1 cellular context compared by ENCODE assay signal in the genomic region with DNA sequence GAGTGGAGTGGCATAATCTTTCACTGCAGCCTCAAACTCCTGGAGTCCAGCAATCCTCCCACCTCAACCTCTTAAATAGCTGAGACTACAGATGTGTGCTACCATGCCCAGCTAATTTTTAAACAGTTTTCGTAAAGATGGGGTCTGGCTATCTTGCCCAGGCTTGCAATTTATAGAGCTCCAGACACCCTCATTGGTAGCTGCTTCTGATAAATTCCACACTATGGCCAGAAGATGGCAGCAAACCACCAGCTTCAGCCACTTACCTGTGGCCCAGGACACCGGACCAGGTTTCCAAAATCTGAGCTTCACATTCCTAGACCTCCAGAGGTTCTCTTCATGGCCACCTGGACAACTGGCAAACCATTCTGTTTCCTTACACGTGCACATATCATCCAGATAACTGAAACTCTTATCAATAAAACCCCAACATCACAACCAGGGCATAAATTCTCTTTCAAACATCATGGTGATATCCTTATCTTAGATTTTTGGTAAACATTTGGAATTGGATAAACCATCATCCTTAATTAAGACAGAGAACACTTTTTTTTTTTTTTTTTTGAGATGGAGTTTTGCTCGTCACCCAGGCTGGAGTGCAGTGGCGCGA.
A peak's percentile ranks its signal among the peaks of the same experiment; 100 is the strongest.
TF ChIP-seq lines count a peak whose summit lies in the region.

No MANE protein-coding gene starts in this region.

TF ChIP-seq in HepG2, 621 proteins besides CTCF, POLR2A, EP300 and RAD21 (continued from another document):
- TF ChIP-seq, protein P1, sequence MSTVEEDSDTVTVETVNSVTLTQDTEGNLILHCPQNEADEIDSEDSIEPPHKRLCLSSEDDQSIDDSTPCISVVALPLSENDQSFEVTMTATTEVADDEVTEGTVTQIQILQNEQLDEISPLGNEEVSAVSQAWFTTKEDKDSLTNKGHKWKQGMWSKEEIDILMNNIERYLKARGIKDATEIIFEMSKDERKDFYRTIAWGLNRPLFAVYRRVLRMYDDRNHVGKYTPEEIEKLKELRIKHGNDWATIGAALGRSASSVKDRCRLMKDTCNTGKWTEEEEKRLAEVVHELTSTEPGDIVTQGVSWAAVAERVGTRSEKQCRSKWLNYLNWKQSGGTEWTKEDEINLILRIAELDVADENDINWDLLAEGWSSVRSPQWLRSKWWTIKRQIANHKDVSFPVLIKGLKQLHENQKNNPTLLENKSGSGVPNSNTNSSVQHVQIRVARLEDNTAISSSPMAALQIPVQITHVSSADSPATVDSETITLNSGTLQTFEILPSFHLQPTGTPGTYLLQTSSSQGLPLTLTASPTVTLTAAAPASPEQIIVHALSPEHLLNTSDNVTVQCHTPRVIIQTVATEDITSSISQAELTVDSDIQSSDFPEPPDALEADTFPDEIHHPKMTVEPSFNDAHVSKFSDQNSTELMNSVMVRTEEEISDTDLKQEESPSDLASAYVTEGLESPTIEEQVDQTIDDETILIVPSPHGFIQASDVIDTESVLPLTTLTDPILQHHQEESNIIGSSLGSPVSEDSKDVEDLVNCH (CRISPR knock-in tag; IDR thresholded peaks at IDR 0.05), result no peak
- TF ChIP-seq, protein P2, sequence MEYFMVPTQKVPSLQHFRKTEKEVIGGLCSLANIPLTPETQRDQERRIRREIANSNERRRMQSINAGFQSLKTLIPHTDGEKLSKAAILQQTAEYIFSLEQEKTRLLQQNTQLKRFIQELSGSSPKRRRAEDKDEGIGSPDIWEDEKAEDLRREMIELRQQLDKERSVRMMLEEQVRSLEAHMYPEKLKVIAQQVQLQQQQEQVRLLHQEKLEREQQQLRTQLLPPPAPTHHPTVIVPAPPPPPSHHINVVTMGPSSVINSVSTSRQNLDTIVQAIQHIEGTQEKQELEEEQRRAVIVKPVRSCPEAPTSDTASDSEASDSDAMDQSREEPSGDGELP (IDR thresholded peaks at IDR 0.05; ENCODE audit: borderline replicate concordance, low read depth), result no peak
- TF ChIP-seq SRSF1 (optimal IDR thresholded peaks at IDR 0.05; ENCODE audit: low read depth, low read length) (no peak), ZNF121 (CRISPR knock-in tag; IDR thresholded peaks at IDR 0.05) (peak; percentile 100), NFRKB (IDR thresholded peaks at IDR 0.05) (no peak), ZMYM4 (CRISPR knock-in tag; IDR thresholded peaks at IDR 0.05) (0 out of 2 replicates have a peak, but pooled peaks have one; percentile 23), ZNF343 (CRISPR knock-in tag; IDR thresholded peaks at IDR 0.05) (no peak), HNRNPL (IDR thresholded peaks at IDR 0.05; ENCODE audit: low read depth, low read length) (no peak), ZNF10 (CRISPR knock-in tag; IDR thresholded peaks at IDR 0.05; ENCODE audit: borderline replicate concordance, low read depth) (no peak), ZFYVE20 (CRISPR knock-in tag; IDR thresholded peaks at IDR 0.05; ENCODE audit: borderline replicate concordance, low read depth) (no peak), KAT7 (CRISPR knock-in tag; IDR thresholded peaks at IDR 0.05; ENCODE audit: borderline replicate concordance) (no peak), MTERF4 (CRISPR knock-in tag; IDR thresholded peaks at IDR 0.05) (0 out of 2 replicates have a peak, but pooled peaks have one; percentile 30), AHR (CRISPR knock-in tag; IDR thresholded peaks at IDR 0.05) (no peak), ZFP62 (CRISPR knock-in tag; IDR thresholded peaks at IDR 0.05) (no peak), POLR2AphosphoS2 (IDR thresholded peaks at IDR 0.05; ENCODE audit: low read depth, low read length) (0 out of 2 replicates have a peak, but pooled peaks have one; percentile 39), ZNF788 (CRISPR knock-in tag; IDR thresholded peaks at IDR 0.05; ENCODE audit: borderline replicate concordance) (no peak), FOXP1 (IDR thresholded peaks at IDR 0.05) (no peak), FOXP1 (CRISPR knock-in tag; IDR thresholded peaks at IDR 0.05) (no peak), NFYB (CRISPR knock-in tag; IDR thresholded peaks at IDR 0.05) (0 out of 2 replicates have a peak, but pooled peaks have one; percentile 13), IRF2 (CRISPR knock-in tag; IDR thresholded peaks at IDR 0.05) (no peak), TEAD3 (CRISPR knock-in tag; optimal IDR thresholded peaks at IDR 0.05; ENCODE audit: borderline replicate concordance) (peak; percentile 78), MTF1 (CRISPR knock-in tag; IDR thresholded peaks at IDR 0.05) (no peak), JDP2 (CRISPR knock-in tag; IDR thresholded peaks at IDR 0.05; ENCODE audit: borderline replicate concordance) (no peak), KAT8 (CRISPR knock-in tag; IDR thresholded peaks at IDR 0.05) (0 out of 2 replicates have a peak, but pooled peaks have one; percentile 17), POLR2G (IDR thresholded peaks at IDR 0.05; ENCODE audit: low read depth, low read length) (peak; percentile 68)
- TF ChIP-seq, protein P3, sequence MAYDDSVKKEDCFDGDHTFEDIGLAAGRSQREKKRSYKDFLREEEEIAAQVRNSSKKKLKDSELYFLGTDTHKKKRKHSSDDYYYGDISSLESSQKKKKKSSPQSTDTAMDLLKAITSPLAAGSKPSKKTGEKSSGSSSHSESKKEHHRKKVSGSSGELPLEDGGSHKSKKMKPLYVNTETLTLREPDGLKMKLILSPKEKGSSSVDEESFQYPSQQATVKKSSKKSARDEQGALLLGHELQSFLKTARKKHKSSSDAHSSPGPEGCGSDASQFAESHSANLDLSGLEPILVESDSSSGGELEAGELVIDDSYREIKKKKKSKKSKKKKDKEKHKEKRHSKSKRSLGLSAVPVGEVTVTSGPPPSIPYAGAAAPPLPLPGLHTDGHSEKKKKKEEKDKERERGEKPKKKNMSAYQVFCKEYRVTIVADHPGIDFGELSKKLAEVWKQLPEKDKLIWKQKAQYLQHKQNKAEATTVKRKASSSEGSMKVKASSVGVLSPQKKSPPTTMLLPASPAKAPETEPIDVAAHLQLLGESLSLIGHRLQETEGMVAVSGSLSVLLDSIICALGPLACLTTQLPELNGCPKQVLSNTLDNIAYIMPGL (CRISPR knock-in tag; IDR thresholded peaks at IDR 0.05; ENCODE audit: borderline replicate concordance in 1 of 2, low read depth in 1 of 2), result no peak
- TF ChIP-seq, protein P4, sequence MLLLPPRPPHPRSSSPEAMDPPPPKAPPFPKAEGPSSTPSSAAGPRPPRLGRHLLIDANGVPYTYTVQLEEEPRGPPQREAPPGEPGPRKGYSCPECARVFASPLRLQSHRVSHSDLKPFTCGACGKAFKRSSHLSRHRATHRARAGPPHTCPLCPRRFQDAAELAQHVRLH (CRISPR knock-in tag; IDR thresholded peaks at IDR 0.05; ENCODE audit: borderline replicate concordance, low read depth), result 0 out of 2 replicates have a peak, but pooled peaks have one; percentile 28
- TF ChIP-seq, protein P5, sequence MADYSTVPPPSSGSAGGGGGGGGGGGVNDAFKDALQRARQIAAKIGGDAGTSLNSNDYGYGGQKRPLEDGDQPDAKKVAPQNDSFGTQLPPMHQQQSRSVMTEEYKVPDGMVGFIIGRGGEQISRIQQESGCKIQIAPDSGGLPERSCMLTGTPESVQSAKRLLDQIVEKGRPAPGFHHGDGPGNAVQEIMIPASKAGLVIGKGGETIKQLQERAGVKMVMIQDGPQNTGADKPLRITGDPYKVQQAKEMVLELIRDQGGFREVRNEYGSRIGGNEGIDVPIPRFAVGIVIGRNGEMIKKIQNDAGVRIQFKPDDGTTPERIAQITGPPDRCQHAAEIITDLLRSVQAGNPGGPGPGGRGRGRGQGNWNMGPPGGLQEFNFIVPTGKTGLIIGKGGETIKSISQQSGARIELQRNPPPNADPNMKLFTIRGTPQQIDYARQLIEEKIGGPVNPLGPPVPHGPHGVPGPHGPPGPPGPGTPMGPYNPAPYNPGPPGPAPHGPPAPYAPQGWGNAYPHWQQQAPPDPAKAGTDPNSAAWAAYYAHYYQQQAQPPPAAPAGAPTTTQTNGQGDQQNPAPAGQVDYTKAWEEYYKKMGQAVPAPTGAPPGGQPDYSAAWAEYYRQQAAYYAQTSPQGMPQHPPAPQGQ (CRISPR knock-in tag; IDR thresholded peaks at IDR 0.05; ENCODE audit: borderline replicate concordance), result no peak
